In genomic region chr5:1315709-1316587, GRCh38 we compare ENCODE assay signal across 8 cellular contexts. TPM values are rescaled to one million over a fixed set of nuclear protein-coding genes. Genes with fewer than 3 reads are reported as not detected.
DNase-seq lines count a peak whose midpoint lies in the region; ATAC-seq, FAIRE-seq and TF ChIP-seq lines count a peak whose summit lies in the region.

No MANE protein-coding gene starts in this region.

- peak; percentile 86 for FAIRE-seq in GM12891 (lab: Jason Lieb, UNC)

- peak overlapping the region; percentile 93 for H3K27ac Mint-ChIP-seq in T-helper 1 cell treated with Interleukin-12 subunit alpha and Interleukin-12 subunit beta and Interleukin-4 antibody, amounts not matched to agents 30 μg/mL and 1 μg/mL, for 36 hours
- H3K27ac Mint-ChIP-seq in nephron progenitor cell: no peak overlapping the region

- peaks cover 3% of the 10 kb centered on the region for H3K9me3 Mint-ChIP-seq in T-helper 1 cell treated with Interleukin-12 subunit alpha and Interleukin-12 subunit beta and Interleukin-4 antibody, amounts not matched to agents 30 μg/mL and 1 μg/mL, for 36 hours
- peaks cover 3% of the 10 kb centered on the region for H3K9me3 Mint-ChIP-seq in nephron progenitor cell

- TF ChIP-seq CTCF in LNCaP clone FGC (IDR thresholded peaks at IDR 0.05; ENCODE audit: control insufficient read depth, extremely low read depth, insufficient read depth): no peak
- TF ChIP-seq CTCF in choroid plexus epithelial cell (conservative IDR thresholded peaks at IDR 0.05; ENCODE audit: low read depth, low read length): no peak
- TF ChIP-seq CTCF in nephron progenitor cell (IDR thresholded peaks at IDR 0.05): no peak

- peaks cover 53% of the 10 kb centered on the region for H3K4me1 Mint-ChIP-seq in T-helper 1 cell treated with Interleukin-12 subunit alpha and Interleukin-12 subunit beta and Interleukin-4 antibody, amounts not matched to agents 30 μg/mL and 1 μg/mL, for 36 hours (ENCODE audit: low read depth)
- H3K4me1 Mint-ChIP-seq in nephron progenitor cell: peaks cover 26% of the 10 kb centered on the region

- H3K27me3 Mint-ChIP-seq in T-helper 1 cell treated with Interleukin-12 subunit alpha and Interleukin-12 subunit beta and Interleukin-4 antibody, amounts not matched to agents 30 μg/mL and 1 μg/mL, for 36 hours (ENCODE audit: low read depth): no peaks in the 10 kb centered on the region
- peaks cover 7% of the 10 kb centered on the region for H3K27me3 Mint-ChIP-seq in nephron progenitor cell (ENCODE audit: low read depth, poor library complexity)

- peaks cover 32% of the 10 kb centered on the region for H3K36me3 Mint-ChIP-seq in T-helper 1 cell treated with Interleukin-12 subunit alpha and Interleukin-12 subunit beta and Interleukin-4 antibody, amounts not matched to agents 30 μg/mL and 1 μg/mL, for 36 hours (ENCODE audit: low read depth)
- peaks cover 17% of the 10 kb centered on the region for H3K36me3 Mint-ChIP-seq in nephron progenitor cell (ENCODE audit: low read depth)

- peak; percentile 40 for ATAC-seq in GM21825 (IDR thresholded peaks at IDR 0.05; ENCODE audit: unreplicated experiment)

- peak; percentile 72 for DNase-seq in GM12891 (ENCODE audit: insufficient read length, low spot score)
- peak; percentile 99 for DNase-seq in LNCaP clone FGC (ENCODE audit: low read depth)
- DNase-seq in choroid plexus epithelial cell (ENCODE audit: low read depth): peak; percentile 30
- DNase-seq in nephron progenitor cell: peak; percentile 5
- no peak for DNase-seq in medulla oblongata (ENCODE audit: extremely low spot score)
- no peak for DNase-seq in putamen (ENCODE audit: low spot score)

- H3K4me3 Mint-ChIP-seq in T-helper 1 cell treated with Interleukin-12 subunit alpha and Interleukin-12 subunit beta and Interleukin-4 antibody, amounts not matched to agents 30 μg/mL and 1 μg/mL, for 36 hours: peak overlapping the region; percentile 75
- H3K4me3 Mint-ChIP-seq in nephron progenitor cell: no peak overlapping the region

- TF ChIP-seq POLR2A in GM12891 (IDR thresholded peaks at IDR 0.05; ENCODE audit: low read depth, low read length): peak; percentile 40; the same call in 1 of the 2 replicates

- H3K4me3 ChIP-seq in LNCaP clone FGC (ENCODE audit: low read depth, low read length) (peak overlapping the region; percentile 41), choroid plexus epithelial cell (ENCODE audit: low read depth, low read length) (no peak overlapping the region)

TF ChIP-seq in GM12891, 5 proteins besides CTCF, POLR2A, EP300 and RAD21:
- TF ChIP-seq POLR2AphosphoS5 (IDR thresholded peaks at IDR 0.05; ENCODE audit: low read depth, low read length) (peak; percentile 31; the same call in 1 of the 2 replicates), PAX5 (IDR thresholded peaks at IDR 0.05; ENCODE audit: insufficient read depth, low read length, severe bottlenecking) (peak; percentile 30), TAF1 (IDR thresholded peaks at IDR 0.05; ENCODE audit: low read depth, low read length) (0 out of 2 replicates have a peak, but pooled peaks have one; percentile 23), SPI1 (IDR thresholded peaks at IDR 0.05; ENCODE audit: low read depth, low read length) (0 out of 2 replicates have a peak, but pooled peaks have one; percentile 20), POU2F2 (IDR thresholded peaks at IDR 0.05; ENCODE audit: low read depth, low read length) (peak; percentile 39; the same call in 1 of the 2 replicates)
TF ChIP-seq in GM12891: peak in this region for 5.

RNA-seq across cellular contexts. Expression of gene TERT, which starts 21.1 kb away (rescaled TPM):
- polyA plus RNA-seq in GM12891 (2012; ENCODE audit: low read depth, missing spikeins): 0.22 TPM

RNA-seq across cellular contexts. Expression of gene CLPTM1L, which starts 29.0 kb away (rescaled TPM):
- polyA plus RNA-seq in GM12891 (2012; ENCODE audit: low read depth, missing spikeins): 51.8 TPM

Comparison
In these comparisons a context has a peak if more than half of its experiments do, and no peak if none do; other contexts are left out.
1. DNase-seq: peak in GM12891 (single experiment), LNCaP clone FGC (single experiment), choroid plexus epithelial cell (single experiment) and nephron progenitor cell (single experiment); none in medulla oblongata (single experiment) and putamen (single experiment).